Comparison of ENCODE assay signal across 17 cellular contexts in genomic region chr19:49932731-49933131, GRCh38. TPM values are rescaled to one million over a fixed set of nuclear protein-coding genes. Genes with fewer than 3 reads are reported as not detected.
DNase-seq lines count a peak whose midpoint lies in the region; ATAC-seq, FAIRE-seq and TF ChIP-seq lines count a peak whose summit lies in the region.
"Had no signal": no experiment of that assay in that cellular context is flagged by ENCODE, and none has a peak within 500 bp of the region (broad histone marks: within the 10 kb centered on the region; RNA-seq: fewer than 3 reads in every experiment).

No MANE protein-coding gene starts in this region.

- no peaks in the 10 kb centered on the region for H3K9me3 ChIP-seq in GM12878 (replicated peaks; ENCODE audit: control insufficient read depth, insufficient read depth, low read length)
- H3K9me3 ChIP-seq in upper lobe of left lung, result no peaks in the 10 kb centered on the region
- H3K9me3 ChIP-seq in colonic mucosa, result no peaks in the 10 kb centered on the region
- H3K9me3 ChIP-seq: MG63, testis had no signal

- TF ChIP-seq EP300 in GM12878 (IDR thresholded peaks at IDR 0.05; ENCODE audit: borderline replicate concordance in 1 of 2, control insufficient read depth in 1 of 2, low read depth in 2 of 2, low read length in 2 of 2), result no peak
- TF ChIP-seq EP300 in upper lobe of left lung (IDR thresholded peaks at IDR 0.05), result no peak

- TF ChIP-seq RAD21 in GM12878 (IDR thresholded peaks at IDR 0.05; ENCODE audit: insufficient read depth, low read depth, low read length), result no peak

- CTCF ChIA-PET in activated CD4-positive, alpha-beta T cell treated with anti-CD3 and anti-CD28 coated beads for 36 hours (lab: Charles Lee), result interaction anchor here (0.7 kb wide), 1 partner anchor 53 kb away, joined by 4 read pairs; no protein-coding TSS in a partner anchor
- CTCF ChIA-PET in activated CD4-positive, alpha-beta memory T cell treated with anti-CD3 and anti-CD28 coated beads for 36 hours (lab: Charles Lee), result interaction anchor here (0.9 to 1.8 kb wide), 3 partner anchors 45 to 52 kb away, joined by 3 to 6 read pairs (median 4); no protein-coding TSS in a partner anchor
- CTCF ChIA-PET in GM12878 (lab: Yijun Ruan, JAX), result interaction anchor here (0.6 to 0.7 kb wide), 2 partner anchors 47 to 51 kb away, joined by 3 read pairs; no protein-coding TSS in a partner anchor

- in situ Hi-C loops in GM12878 (cut with MboI), result loop anchor here (10.0 kb wide), 1 partner anchor 202 kb away; no protein-coding TSS in a partner anchor

- BruUV-seq in GM12878 (replicated peaks; lab: Mats Ljungman, UMichigan), result no TSS peak

- H3K4me3 Mint-ChIP-seq in activated CD4-positive, alpha-beta T cell treated with anti-CD3 and anti-CD28 coated beads for 36 hours, result no peak overlapping the region
- H3K4me3 Mint-ChIP-seq in activated CD4-positive, alpha-beta memory T cell treated with anti-CD3 and anti-CD28 coated beads for 36 hours, result peak overlapping the region; percentile 21
- H3K4me3 Mint-ChIP-seq: HFFc6 had no signal

- no peak for TF ChIP-seq CTCF in GM12878 (IDR thresholded peaks at IDR 0.05 in 2 of 3, conservative IDR thresholded peaks at IDR 0.05 in 1 of 3; ENCODE audit: control insufficient read depth in 2 of 3, extremely low read depth in 1 of 3, insufficient read depth in 1 of 3, low read depth in 3 of 3, low read length in 3 of 3)
- TF ChIP-seq CTCF in upper lobe of left lung (IDR thresholded peaks at IDR 0.05), result no peak
- TF ChIP-seq CTCF in colonic mucosa (IDR thresholded peaks at IDR 0.05), result no peak

- H3K27ac ChIP-seq in GM12878 (ENCODE audit: control insufficient read depth, insufficient read depth) (no peak overlapping the region), upper lobe of left lung (no peak overlapping the region), colonic mucosa (no peak overlapping the region)
- H3K27ac ChIP-seq: coronary artery, testis had no signal

- H3K79me2 ChIP-seq in GM12878 (ENCODE audit: control insufficient read depth, insufficient read depth, low read length), result peaks cover 40% of the 10 kb centered on the region

- H3K27me3 ChIP-seq in GM12878 (replicated peaks in 1 of 2; ENCODE audit: control insufficient read depth in 2 of 2, insufficient read depth in 2 of 2, low read length in 1 of 2) (no peaks in the 10 kb centered on the region), upper lobe of left lung (no peaks in the 10 kb centered on the region), colonic mucosa (no peaks in the 10 kb centered on the region)
- H3K27me3 ChIP-seq: MG63, testis had no signal

- H3K27ac Mint-ChIP-seq in activated CD4-positive, alpha-beta T cell treated with anti-CD3 and anti-CD28 coated beads for 36 hours, result no peak overlapping the region
- peak overlapping the region; percentile 50 for H3K27ac Mint-ChIP-seq in activated CD4-positive, alpha-beta memory T cell treated with anti-CD3 and anti-CD28 coated beads for 36 hours
- H3K27ac Mint-ChIP-seq: HFFc6 had no signal

- H3K36me3 ChIP-seq in GM12878 (ENCODE audit: control insufficient read depth in 2 of 2, insufficient read depth in 2 of 2, low read length in 1 of 2) (peaks cover 6 to 9% of the 10 kb centered on the region in 2 experiments; a peak in 3 of 4 replicates), upper lobe of left lung (peaks cover 0 to 4% (median 2%) of the 10 kb centered on the region in 4 donors), colonic mucosa (no peaks in the 10 kb centered on the region)

- no peaks in the 10 kb centered on the region for H4K20me1 ChIP-seq in GM12878 (ENCODE audit: control insufficient read depth, insufficient read depth)

- FAIRE-seq in GM12878 (lab: Jason Lieb, UNC), result no peak

- H3K36me3 Mint-ChIP-seq in activated CD4-positive, alpha-beta T cell treated with anti-CD3 and anti-CD28 coated beads for 36 hours (ENCODE audit: low read depth), result peaks cover 37% of the 10 kb centered on the region
- peaks cover 32% of the 10 kb centered on the region for H3K36me3 Mint-ChIP-seq in activated CD4-positive, alpha-beta memory T cell treated with anti-CD3 and anti-CD28 coated beads for 36 hours

- H3K4me1 ChIP-seq in GM12878 (ENCODE audit: control insufficient read depth, insufficient read depth, low read length) (peaks cover 6% of the 10 kb centered on the region), upper lobe of left lung (peaks cover 16 to 27% (median 22%) of the 10 kb centered on the region in 4 donors), colonic mucosa (peaks cover 5% of the 10 kb centered on the region)

- DNase-seq in activated CD4-positive, alpha-beta T cell treated with anti-CD3 and anti-CD28 coated beads for 36 hours, result peak; percentile 59
- DNase-seq in activated CD4-positive, alpha-beta T cell treated with anti-CD3 and anti-CD28 coated beads for 1 hour, result no peak
- peak; percentile 74 for DNase-seq in activated CD4-positive, alpha-beta memory T cell treated with anti-CD3 and anti-CD28 coated beads for 36 hours
- DNase-seq in GM12878 (ENCODE audit: low read depth, low spot score), result no peak
- peak in 5 of 6 experiments; percentile 7 to 58 (median 58) for DNase-seq in stimulated activated naive CD4-positive, alpha-beta T cell (lab: John Stamatoyannopoulos, UW)
- no peak for DNase-seq in upper lobe of left lung
- DNase-seq in colonic mucosa, result no peak
- DNase-seq in occipital lobe (lab: John Stamatoyannopoulos, UW), result no peak
- DNase-seq: amniotic stem cell, HFFc6, MG63, testis had no signal

- no peak for ATAC-seq in activated CD4-positive, alpha-beta T cell treated with anti-CD3 and anti-CD28 coated beads for 36 hours
- ATAC-seq in GM12878 (no peak), upper lobe of left lung (ENCODE audit: low FRiP score in 2 of 2) (no peak)
- ATAC-seq: sciatic nerve had no signal

- WGBS in GM12878 (ENCODE audit: insufficient coverage, insufficient replicate concordance, low lambda C conversion rate, missing lambda C conversion rate), result 82% methylated on average over 25 of the region's 25 CpGs
- 79 to 89% methylated on average over 22 to 25 of the region's 25 CpGs for WGBS in upper lobe of left lung, 2 donors

- H3K9ac ChIP-seq in GM12878 (ENCODE audit: control insufficient read depth, insufficient read depth, low read length) (no peak overlapping the region), colonic mucosa (ENCODE audit: low read depth in 2 of 2, low read length in 2 of 2) (no peak overlapping the region)

- SMC1A ChIA-PET in GM12878 (lab: Charles Lee; ENCODE audit: uncharacterized antibody, unreplicated experiment), result interaction anchor here (1.2 kb wide), 1 partner anchor 21 kb away, joined by 3 read pairs; no protein-coding TSS in a partner anchor

- H3K4me3 ChIP-seq in GM12878, result no peak overlapping the region
- H3K4me3 ChIP-seq in upper lobe of left lung, result no peak overlapping the region
- no peak overlapping the region for H3K4me3 ChIP-seq in colonic mucosa
- H3K4me3 ChIP-seq: coronary artery, MG63, testis had no signal

- H3K4me2 ChIP-seq in GM12878 (ENCODE audit: control insufficient read depth, insufficient read depth), result no peak overlapping the region

- TF ChIP-seq POLR2A in GM12878 (IDR thresholded peaks at IDR 0.05; ENCODE audit: low read depth, low read length), result peak; percentile 66
- TF ChIP-seq POLR2A in upper lobe of left lung (IDR thresholded peaks at IDR 0.05), result no peak

- H2AFZ ChIP-seq in GM12878 (ENCODE audit: control insufficient read depth, low read depth, low read length), result no peak overlapping the region

- peaks cover 43% of the 10 kb centered on the region for H3K4me1 Mint-ChIP-seq in activated CD4-positive, alpha-beta T cell treated with anti-CD3 and anti-CD28 coated beads for 36 hours
- peaks cover 48% of the 10 kb centered on the region for H3K4me1 Mint-ChIP-seq in activated CD4-positive, alpha-beta memory T cell treated with anti-CD3 and anti-CD28 coated beads for 36 hours (ENCODE audit: low read depth)

- POLR2A ChIA-PET in activated CD4-positive, alpha-beta T cell treated with anti-CD3 and anti-CD28 coated beads for 36 hours (lab: Charles Lee), result no interaction called here
- POLR2A ChIA-PET in activated CD4-positive, alpha-beta memory T cell treated with anti-CD3 and anti-CD28 coated beads for 36 hours (lab: Charles Lee), result no interaction called here
- POLR2A ChIA-PET in GM12878 (lab: Charles Lee), result interaction anchor here (0.8 kb wide), 1 partner anchor 21 kb away, joined by 5 read pairs; no protein-coding TSS in a partner anchor

- H3K9me3 Mint-ChIP-seq in activated CD4-positive, alpha-beta T cell treated with anti-CD3 and anti-CD28 coated beads for 36 hours (ENCODE audit: low read depth), result peaks cover 6% of the 10 kb centered on the region
- no peaks in the 10 kb centered on the region for H3K9me3 Mint-ChIP-seq in activated CD4-positive, alpha-beta memory T cell treated with anti-CD3 and anti-CD28 coated beads for 36 hours

- RAD21 ChIA-PET in GM12878 (lab: Charles Lee; ENCODE audit: unreplicated experiment), result interaction anchor here (0.6 kb wide), 1 partner anchor 21 kb away, joined by 3 read pairs; no protein-coding TSS in a partner anchor

- H3K27me3 Mint-ChIP-seq in activated CD4-positive, alpha-beta T cell treated with anti-CD3 and anti-CD28 coated beads for 36 hours, result no peaks in the 10 kb centered on the region
- peaks cover 5% of the 10 kb centered on the region for H3K27me3 Mint-ChIP-seq in activated CD4-positive, alpha-beta memory T cell treated with anti-CD3 and anti-CD28 coated beads for 36 hours

- intact Hi-C loops in activated CD4-positive, alpha-beta T cell treated with anti-CD3 and anti-CD28 coated beads for 36 hours (cut with DNase I, micrococcal nuclease), result no loop called here
- intact Hi-C loops in activated CD4-positive, alpha-beta memory T cell treated with anti-CD3 and anti-CD28 coated beads for 36 hours (cut with micrococcal nuclease), result no loop called here
- intact Hi-C loops in GM12878 (cut with micrococcal nuclease; ENCODE audit: unreplicated experiment) (no loop called here), colonic mucosa (cut with DNase I) (no loop called here)

RNA-seq across cellular contexts. Expression of gene NUP62, which starts 3.4 kb away (rescaled TPM):
- total RNA-seq in activated CD4-positive, alpha-beta T cell treated with anti-CD3 and anti-CD28 coated beads for 36 hours, result 100 to 1,000 TPM; 127 to 188 TPM
- 100 to 1,000 TPM; 160 to 171 TPM for total RNA-seq in activated CD4-positive, alpha-beta memory T cell treated with anti-CD3 and anti-CD28 coated beads for 36 hours
- 54.2 and 56.0 TPM in 2 replicates for total RNA-seq in GM12878 (2013; cell fraction: nucleolus; rRNA removed)
- total RNA-seq in GM12878 (2014; rRNA removed) (90.7 and 95.6 TPM in 2 replicates), GM12878 (2014; rRNA removed; fragmentation: Illumina TruSeq; extraction: Trizol) (46.5 and 50.1 TPM in 2 replicates), GM12878 (2021) (102 and 108 TPM in 2 replicates), upper lobe of left lung (10 to 100 TPM; 34.7 to 44.4 (median 40.1) TPM), colonic mucosa (10 to 100 TPM; 34.8 to 59.8 TPM), occipital lobe (23.9 TPM)
- polyA plus RNA-seq in GM12878 (2011; ENCODE audit: low read depth), result 25.0 TPM
- polyA plus RNA-seq in GM12878 (2011; rRNA removed) (13.7 and 35.5 TPM in 2 replicates), GM12878 (2014; fragmentation: Illumina TruSeq; extraction: Trizol) (40.8 and 67.7 TPM in 2 replicates), GM12878 (2014; fragmentation: Nextera tagmentation; extraction: Ambion mirVana) (10 to 100 TPM; 19.5 to 22.0 TPM), GM12878 (2014; rRNA removed) (66.1 and 77.7 TPM in 2 replicates), GM12878 (2016; fragmentation: Nextera tagmentation; extraction: Ambion mirVana) (100 to 1,000 TPM; 105 to 110 TPM)
- polyA plus RNA-seq in GM12878 (2011; cell fraction: cytosol; rRNA removed), result 39.4 and 41.4 TPM in 2 replicates
- 25.1 and 36.3 TPM in 2 replicates for polyA plus RNA-seq in GM12878 (2011; cell fraction: nucleus; rRNA removed)
- polyA plus RNA-seq in GM12878 (2012), result 50.6 and 56.6 TPM in 2 replicates
- polyA minus RNA-seq in GM12878 (2011; rRNA and poly(A)+ RNA removed), result 24.5 and 36.2 TPM in 2 replicates
- polyA minus RNA-seq in GM12878 (2011; cell fraction: cytosol; rRNA and poly(A)+ RNA removed), result 23.4 and 24.3 TPM in 2 replicates
- polyA minus RNA-seq in GM12878 (2011; cell fraction: nucleus; rRNA and poly(A)+ RNA removed), result 13.4 and 30.9 TPM in 2 replicates

RNA-seq across cellular contexts. Expression of gene ATF5, which starts 3.7 kb away (rescaled TPM):
- 10 to 100 TPM; 12.5 to 14.1 TPM for total RNA-seq in activated CD4-positive, alpha-beta T cell treated with anti-CD3 and anti-CD28 coated beads for 36 hours
- 10 to 100 TPM; 24.5 to 25.8 TPM for total RNA-seq in activated CD4-positive, alpha-beta memory T cell treated with anti-CD3 and anti-CD28 coated beads for 36 hours
- total RNA-seq in GM12878 (2013; cell fraction: nucleolus; rRNA removed), result 30.9 and 34.7 TPM in 2 replicates
- total RNA-seq in GM12878 (2014; rRNA removed), result 24.8 and 29.0 TPM in 2 replicates
- total RNA-seq in GM12878 (2014; rRNA removed; fragmentation: Illumina TruSeq; extraction: Trizol), result 16.7 and 17.6 TPM in 2 replicates
- 82.1 and 83.1 TPM in 2 replicates for total RNA-seq in GM12878 (2021)
- 74.7 TPM for polyA plus RNA-seq in GM12878 (2011; ENCODE audit: low read depth)
- 122 and 133 TPM in 2 replicates for polyA plus RNA-seq in GM12878 (2011; rRNA removed)
- polyA plus RNA-seq in GM12878 (2011; cell fraction: cytosol; rRNA removed), result 117 and 157 TPM in 2 replicates
- polyA plus RNA-seq in GM12878 (2011; cell fraction: nucleus; rRNA removed), result 263 and 301 TPM in 2 replicates
- 136 and 179 TPM in 2 replicates for polyA plus RNA-seq in GM12878 (2012)
- polyA plus RNA-seq in GM12878 (2014; fragmentation: Illumina TruSeq; extraction: Trizol), result 38.1 and 41.1 TPM in 2 replicates
- 10 to 100 TPM in 1 of 2 experiments, 1 to 10 TPM in 1; 9.1 to 10.1 TPM for polyA plus RNA-seq in GM12878 (2014; fragmentation: Nextera tagmentation; extraction: Ambion mirVana)
- polyA plus RNA-seq in GM12878 (2014; rRNA removed), result 55.2 and 63.1 TPM in 2 replicates
- 10 to 100 TPM; 16.3 to 19.0 TPM for polyA plus RNA-seq in GM12878 (2016; fragmentation: Nextera tagmentation; extraction: Ambion mirVana)
- 24.1 and 57.3 TPM in 2 replicates for polyA minus RNA-seq in GM12878 (2011; rRNA and poly(A)+ RNA removed)
- polyA minus RNA-seq in GM12878 (2011; cell fraction: cytosol; rRNA and poly(A)+ RNA removed), result 65.8 and 83.5 TPM in 2 replicates
- polyA minus RNA-seq in GM12878 (2011; cell fraction: nucleus; rRNA and poly(A)+ RNA removed), result 15.8 and 26.1 TPM in 2 replicates
- 10 to 100 TPM; 10.0 to 25.8 (median 15.3) TPM for total RNA-seq in upper lobe of left lung
- total RNA-seq in colonic mucosa, result 10 to 100 TPM; 16.7 to 24.7 TPM
- total RNA-seq in occipital lobe, result 8.6 TPM

RNA-seq across cellular contexts. Expression of gene SIGLEC11, which starts 28.2 kb away (rescaled TPM):
- total RNA-seq in activated CD4-positive, alpha-beta T cell treated with anti-CD3 and anti-CD28 coated beads for 36 hours, result not detected
- not detected for total RNA-seq in activated CD4-positive, alpha-beta memory T cell treated with anti-CD3 and anti-CD28 coated beads for 36 hours
- total RNA-seq in GM12878 (2013; cell fraction: nucleolus; rRNA removed), result not detected in 2 replicates
- total RNA-seq in GM12878 (2014; rRNA removed) (not detected in 2 replicates), GM12878 (2014; rRNA removed; fragmentation: Illumina TruSeq; extraction: Trizol) (not detected in 2 replicates), GM12878 (2021) (not detected in 2 replicates), upper lobe of left lung (1 to 10 TPM; 2.0 to 7.3 (median 4.4) TPM), colonic mucosa (under 1 TPM; 0.32 to 0.45 TPM), occipital lobe (0.31 TPM)
- polyA plus RNA-seq in GM12878 (2011; ENCODE audit: low read depth), result not detected
- polyA plus RNA-seq in GM12878 (2011; rRNA removed) (not detected in 2 replicates), GM12878 (2014; fragmentation: Illumina TruSeq; extraction: Trizol) (not detected in 2 replicates), GM12878 (2014; fragmentation: Nextera tagmentation; extraction: Ambion mirVana) (not detected), GM12878 (2014; rRNA removed) (not detected in 2 replicates), GM12878 (2016; fragmentation: Nextera tagmentation; extraction: Ambion mirVana) (not detected)
- not detected in 2 replicates for polyA plus RNA-seq in GM12878 (2011; cell fraction: cytosol; rRNA removed)
- polyA plus RNA-seq in GM12878 (2011; cell fraction: nucleus; rRNA removed), result not detected in 2 replicates
- not detected in 2 replicates for polyA plus RNA-seq in GM12878 (2012)
- polyA minus RNA-seq in GM12878 (2011; rRNA and poly(A)+ RNA removed), result not detected in 2 replicates
- polyA minus RNA-seq in GM12878 (2011; cell fraction: cytosol; rRNA and poly(A)+ RNA removed), result not detected in 2 replicates
- polyA minus RNA-seq in GM12878 (2011; cell fraction: nucleus; rRNA and poly(A)+ RNA removed), result not detected in 2 replicates
- total RNA-seq: A172, fibroblast of lung, HFFc6 had no signal
- polyA plus RNA-seq: fibroblast of lung, neural cell had no signal

RNA-seq across cellular contexts. Expression of gene IL4I1, which starts 36.0 kb away (rescaled TPM):
- 10 to 100 TPM; 21.2 to 22.2 TPM for total RNA-seq in activated CD4-positive, alpha-beta T cell treated with anti-CD3 and anti-CD28 coated beads for 36 hours
- total RNA-seq in activated CD4-positive, alpha-beta memory T cell treated with anti-CD3 and anti-CD28 coated beads for 36 hours, result 100 to 1,000 TPM; 108 to 111 TPM
- total RNA-seq in GM12878 (2013; cell fraction: nucleolus; rRNA removed), result 73.8 and 88.4 TPM in 2 replicates
- total RNA-seq in GM12878 (2014; rRNA removed) (39.1 and 51.0 TPM in 2 replicates), GM12878 (2014; rRNA removed; fragmentation: Illumina TruSeq; extraction: Trizol) (16.2 and 17.4 TPM in 2 replicates), GM12878 (2021) (80.0 and 82.6 TPM in 2 replicates), upper lobe of left lung (1 to 10 TPM in 5 of 6 donors, under 1 TPM in 1; 0.44 to 7.3 (median 2.1) TPM), colonic mucosa (1 to 10 TPM; 1.0 to 2.4 TPM), occipital lobe (not detected)
- 16.2 TPM for polyA plus RNA-seq in GM12878 (2011; ENCODE audit: low read depth)
- polyA plus RNA-seq in GM12878 (2011; rRNA removed) (37.4 and 83.8 TPM in 2 replicates), GM12878 (2014; fragmentation: Illumina TruSeq; extraction: Trizol) (4.8 and 20.1 TPM in 2 replicates), GM12878 (2014; fragmentation: Nextera tagmentation; extraction: Ambion mirVana) (under 1 TPM; 0.62 to 1.00 TPM), GM12878 (2014; rRNA removed) (42.5 and 53.3 TPM in 2 replicates), GM12878 (2016; fragmentation: Nextera tagmentation; extraction: Ambion mirVana) (10 to 100 TPM; 43.0 to 45.5 TPM)
- polyA plus RNA-seq in GM12878 (2011; cell fraction: cytosol; rRNA removed), result 134 and 171 TPM in 2 replicates
- polyA plus RNA-seq in GM12878 (2011; cell fraction: nucleus; rRNA removed), result 271 and 308 TPM in 2 replicates
- polyA plus RNA-seq in GM12878 (2012), result 49.6 and 88.7 TPM in 2 replicates
- 56.8 and 118 TPM in 2 replicates for polyA minus RNA-seq in GM12878 (2011; rRNA and poly(A)+ RNA removed)
- 132 and 154 TPM in 2 replicates for polyA minus RNA-seq in GM12878 (2011; cell fraction: cytosol; rRNA and poly(A)+ RNA removed)
- 56.3 and 66.6 TPM in 2 replicates for polyA minus RNA-seq in GM12878 (2011; cell fraction: nucleus; rRNA and poly(A)+ RNA removed)
- polyA plus RNA-seq: neural cell had no signal

RNA-seq across cellular contexts. Expression of gene TBC1D17, which starts 55.2 kb away (rescaled TPM):
- 10 to 100 TPM; 29.1 to 29.6 TPM for total RNA-seq in activated CD4-positive, alpha-beta T cell treated with anti-CD3 and anti-CD28 coated beads for 36 hours
- total RNA-seq in activated CD4-positive, alpha-beta memory T cell treated with anti-CD3 and anti-CD28 coated beads for 36 hours, result 10 to 100 TPM; 32.5 to 34.7 TPM
- 24.8 and 29.4 TPM in 2 replicates for total RNA-seq in GM12878 (2013; cell fraction: nucleolus; rRNA removed)
- total RNA-seq in GM12878 (2014; rRNA removed), result 3.5 and 3.6 TPM in 2 replicates
- total RNA-seq in GM12878 (2014; rRNA removed; fragmentation: Illumina TruSeq; extraction: Trizol), result 3.1 and 3.2 TPM in 2 replicates
- total RNA-seq in GM12878 (2021), result 20.4 and 20.9 TPM in 2 replicates
- polyA plus RNA-seq in GM12878 (2011; ENCODE audit: low read depth), result 36.4 TPM
- polyA plus RNA-seq in GM12878 (2011; rRNA removed), result 11.7 and 18.9 TPM in 2 replicates
- polyA plus RNA-seq in GM12878 (2011; cell fraction: cytosol; rRNA removed), result 21.8 and 25.4 TPM in 2 replicates
- polyA plus RNA-seq in GM12878 (2011; cell fraction: nucleus; rRNA removed), result 93.9 and 98.8 TPM in 2 replicates
- 45.9 and 50.1 TPM in 2 replicates for polyA plus RNA-seq in GM12878 (2012)
- polyA plus RNA-seq in GM12878 (2014; fragmentation: Illumina TruSeq; extraction: Trizol), result 8.6 and 10.9 TPM in 2 replicates
- polyA plus RNA-seq in GM12878 (2014; fragmentation: Nextera tagmentation; extraction: Ambion mirVana), result under 1 TPM; 0.42 to 0.52 TPM
- 17.4 and 22.3 TPM in 2 replicates for polyA plus RNA-seq in GM12878 (2014; rRNA removed)
- polyA plus RNA-seq in GM12878 (2016; fragmentation: Nextera tagmentation; extraction: Ambion mirVana), result 10 to 100 TPM; 11.5 to 13.2 TPM
- polyA minus RNA-seq in GM12878 (2011; rRNA and poly(A)+ RNA removed), result 11.3 and 21.0 TPM in 2 replicates
- 9.3 and 10.2 TPM in 2 replicates for polyA minus RNA-seq in GM12878 (2011; cell fraction: cytosol; rRNA and poly(A)+ RNA removed)
- 18.5 and 22.0 TPM in 2 replicates for polyA minus RNA-seq in GM12878 (2011; cell fraction: nucleus; rRNA and poly(A)+ RNA removed)
- 100 to 1,000 TPM in 1 of 6 donors, 10 to 100 TPM in 5; 22.9 to 140 (median 61.2) TPM for total RNA-seq in upper lobe of left lung
- total RNA-seq in colonic mucosa, result 10 to 100 TPM; 29.4 to 33.7 TPM
- 6.1 TPM for total RNA-seq in occipital lobe

Comparison
In these comparisons a context has a peak if more than half of its experiments do, and no peak if none do; other contexts are left out.
1. DNase-seq: peak in activated CD4-positive, alpha-beta T cell treated with anti-CD3 and anti-CD28 coated beads for 36 hours (single experiment), activated CD4-positive, alpha-beta memory T cell treated with anti-CD3 and anti-CD28 coated beads for 36 hours (single experiment) and stimulated activated naive CD4-positive, alpha-beta T cell (5 of 6); none in activated CD4-positive, alpha-beta T cell treated with anti-CD3 and anti-CD28 coated beads for 1 hour (single experiment), GM12878 (single experiment), upper lobe of left lung (0 of 2), colonic mucosa (single experiment) and occipital lobe (single experiment).